ENCODE assay signal across 9 cellular contexts in the genomic region with DNA sequence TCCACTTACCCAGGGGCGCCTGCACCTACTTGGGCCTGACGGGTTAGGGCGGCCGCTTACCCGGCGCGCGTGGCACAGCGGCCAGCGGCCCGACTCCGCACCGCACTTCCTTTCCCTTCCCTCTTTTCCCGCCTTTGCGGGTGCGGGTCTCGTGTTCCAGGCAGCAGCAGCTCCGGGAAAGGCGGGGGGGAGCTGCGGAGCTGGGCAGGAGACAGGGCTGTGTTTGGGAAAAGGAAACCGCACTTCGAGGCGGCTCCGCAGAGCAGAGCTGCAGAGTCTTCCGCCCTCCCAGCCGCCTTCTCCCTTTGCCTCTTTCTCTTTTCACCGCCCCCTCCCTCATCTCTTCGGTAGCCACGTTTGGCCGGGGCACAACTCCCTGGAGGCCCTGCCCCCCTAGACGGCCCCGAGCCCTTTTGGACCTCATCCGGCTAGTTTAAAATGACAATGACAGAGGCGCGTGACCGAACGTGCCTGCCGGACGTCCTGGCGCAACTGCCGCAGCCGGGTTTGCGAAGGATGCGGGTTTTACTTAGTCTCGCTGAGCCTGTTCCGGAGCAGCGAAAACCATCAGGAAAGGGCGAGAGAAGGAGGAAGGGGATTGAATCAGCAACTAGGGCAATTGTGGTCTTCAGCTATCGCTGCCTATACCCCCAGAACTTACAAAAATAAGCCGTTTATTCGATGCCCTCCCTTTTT. TPM values are rescaled to one million over a fixed set of nuclear protein-coding genes. Genes with fewer than 3 reads are reported as not detected.
DNase-seq lines count a peak whose midpoint lies in the region; ATAC-seq and TF ChIP-seq lines count a peak whose summit lies in the region.
"Had no signal": no experiment of that assay in that cellular context is flagged by ENCODE, and none has a peak within 500 bp of the region (broad histone marks: within the 10 kb centered on the region; RNA-seq: fewer than 3 reads in every experiment).

No MANE protein-coding gene starts in this region.

- POLR2A ChIA-PET in activated CD4-positive, alpha-beta T cell treated with anti-CD3 and anti-CD28 coated beads, Interleukin-2, amount 10 ng/mL, durations not matched to agents 7 days and 5 days (lab: Charles Lee), result no interaction called here
- POLR2A ChIA-PET in activated CD8-positive, alpha-beta T cell treated with anti-CD3 and anti-CD28 coated beads for 36 hours (lab: Charles Lee), result interaction anchor here (0.7 kb wide), 1 partner anchor 185 kb away, joined by 3 read pairs; no protein-coding TSS in a partner anchor

- H3K4me1 ChIP-seq in iPS-20b (ENCODE audit: insufficient read depth, low read length), result peaks cover 8% of the 10 kb centered on the region; the same call in 1 of the 2 replicates

- CTCF ChIA-PET in activated CD4-positive, alpha-beta T cell treated with anti-CD3 and anti-CD28 coated beads, Interleukin-2, amount 10 ng/mL, durations not matched to agents 7 days and 5 days (lab: Charles Lee), result no interaction called here
- CTCF ChIA-PET in activated CD8-positive, alpha-beta T cell treated with anti-CD3 and anti-CD28 coated beads for 36 hours (lab: Charles Lee), result interaction anchor here (0.6 to 1.7 kb wide), 5 partner anchors 10 to 405 kb away, joined by 3 to 4 read pairs (median 3); no protein-coding TSS in a partner anchor

- H3K4me1 Mint-ChIP-seq in activated CD4-positive, alpha-beta T cell treated with anti-CD3 and anti-CD28 coated beads, Interleukin-2, amount 10 ng/mL, durations not matched to agents 7 days and 5 days, result peaks cover 25% of the 10 kb centered on the region
- H3K4me1 Mint-ChIP-seq in activated CD8-positive, alpha-beta T cell treated with anti-CD3 and anti-CD28 coated beads for 36 hours (ENCODE audit: low read depth), result peaks cover 29% of the 10 kb centered on the region
- H3K4me1 Mint-ChIP-seq in stimulated activated effector memory CD8-positive, alpha-beta T cell treated with anti-CD3 and anti-CD28 coated beads, Interleukin-12 subunit alpha, Interleukin-12 subunit beta, amount 100 ng/mL, for 72 hours, result peaks cover 38% of the 10 kb centered on the region

- H3K27ac ChIP-seq in iPS-20b (ENCODE audit: low read length), result no peak overlapping the region

- H3K36me3 Mint-ChIP-seq in activated CD4-positive, alpha-beta T cell treated with anti-CD3 and anti-CD28 coated beads, Interleukin-2, amount 10 ng/mL, durations not matched to agents 7 days and 5 days (ENCODE audit: low read depth), result no peaks in the 10 kb centered on the region
- H3K36me3 Mint-ChIP-seq in activated CD8-positive, alpha-beta T cell treated with anti-CD3 and anti-CD28 coated beads for 36 hours (ENCODE audit: low read depth), result no peaks in the 10 kb centered on the region
- no peaks in the 10 kb centered on the region for H3K36me3 Mint-ChIP-seq in stimulated activated effector memory CD8-positive, alpha-beta T cell treated with anti-CD3 and anti-CD28 coated beads, Interleukin-12 subunit alpha, Interleukin-12 subunit beta, amount 100 ng/mL, for 72 hours

- peaks cover 3% of the 10 kb centered on the region; the same call in 1 of the 2 replicates for H3K9me3 ChIP-seq in iPS-20b (ENCODE audit: insufficient read depth, low read depth, low read length)

- ATAC-seq in activated CD8-positive, alpha-beta T cell treated with anti-CD3 and anti-CD28 coated beads for 36 hours, result peak; percentile 28
- ATAC-seq in stimulated activated effector memory CD8-positive, alpha-beta T cell treated with anti-CD3 and anti-CD28 coated beads, Interleukin-12 subunit alpha, Interleukin-12 subunit beta, amount 100 ng/mL, for 72 hours, result no peak

- peaks cover 93% of the 10 kb centered on the region for H3K27me3 Mint-ChIP-seq in activated CD4-positive, alpha-beta T cell treated with anti-CD3 and anti-CD28 coated beads, Interleukin-2, amount 10 ng/mL, durations not matched to agents 7 days and 5 days
- H3K27me3 Mint-ChIP-seq in activated CD8-positive, alpha-beta T cell treated with anti-CD3 and anti-CD28 coated beads for 36 hours, result peaks cover 89% of the 10 kb centered on the region

- peak overlapping the region; percentile 62 for H3K4me3 Mint-ChIP-seq in activated CD4-positive, alpha-beta T cell treated with anti-CD3 and anti-CD28 coated beads, Interleukin-2, amount 10 ng/mL, durations not matched to agents 7 days and 5 days
- peak overlapping the region; percentile 36 for H3K4me3 Mint-ChIP-seq in activated CD8-positive, alpha-beta T cell treated with anti-CD3 and anti-CD28 coated beads for 36 hours
- H3K4me3 Mint-ChIP-seq in stimulated activated effector memory CD8-positive, alpha-beta T cell treated with anti-CD3 and anti-CD28 coated beads, Interleukin-12 subunit alpha, Interleukin-12 subunit beta, amount 100 ng/mL, for 72 hours, result peak overlapping the region; percentile 58

- intact Hi-C loops in activated CD8-positive, alpha-beta T cell treated with anti-CD3 and anti-CD28 coated beads for 36 hours (cut with micrococcal nuclease), result no loop called here

- H3K27ac Mint-ChIP-seq in activated CD4-positive, alpha-beta T cell treated with anti-CD3 and anti-CD28 coated beads, Interleukin-2, amount 10 ng/mL, durations not matched to agents 7 days and 5 days, result no peak overlapping the region
- H3K27ac Mint-ChIP-seq in activated CD8-positive, alpha-beta T cell treated with anti-CD3 and anti-CD28 coated beads for 36 hours, result no peak overlapping the region
- H3K27ac Mint-ChIP-seq in stimulated activated effector memory CD8-positive, alpha-beta T cell treated with anti-CD3 and anti-CD28 coated beads, Interleukin-12 subunit alpha, Interleukin-12 subunit beta, amount 100 ng/mL, for 72 hours, result no peak overlapping the region

- H3K36me3 ChIP-seq in iPS-20b (ENCODE audit: insufficient read depth, low read depth, low read length), result no peaks in the 10 kb centered on the region

- peaks cover 100% of the 10 kb centered on the region for H3K27me3 ChIP-seq in iPS-20b (ENCODE audit: insufficient read depth, low read length)

- peak overlapping the region; percentile 17 for H3K4me3 ChIP-seq in iPS-20b (ENCODE audit: low read length)

- TF ChIP-seq CTCF in activated CD8-positive, alpha-beta T cell treated with anti-CD3 and anti-CD28 coated beads for 36 hours (IDR thresholded peaks at IDR 0.05), result no peak

- no peak overlapping the region for H3K9ac ChIP-seq in iPS-20b (ENCODE audit: low read depth, low read length)

- no peaks in the 10 kb centered on the region for H3K9me3 Mint-ChIP-seq in activated CD4-positive, alpha-beta T cell treated with anti-CD3 and anti-CD28 coated beads, Interleukin-2, amount 10 ng/mL, durations not matched to agents 7 days and 5 days
- H3K9me3 Mint-ChIP-seq in activated CD8-positive, alpha-beta T cell treated with anti-CD3 and anti-CD28 coated beads for 36 hours, result no peaks in the 10 kb centered on the region
- no peaks in the 10 kb centered on the region for H3K9me3 Mint-ChIP-seq in stimulated activated effector memory CD8-positive, alpha-beta T cell treated with anti-CD3 and anti-CD28 coated beads, Interleukin-12 subunit alpha, Interleukin-12 subunit beta, amount 100 ng/mL, for 72 hours

- peak; percentile 23 for DNase-seq in activated CD4-positive, alpha-beta T cell treated with anti-CD3 and anti-CD28 coated beads, Interleukin-2, amount 10 ng/mL, durations not matched to agents 7 days and 5 days
- DNase-seq in activated CD4-positive, alpha-beta T cell treated with anti-CD3 and anti-CD28 coated beads for 4 hours, result no peak
- no peak for DNase-seq in activated CD8-positive, alpha-beta T cell treated with anti-CD3 and anti-CD28 coated beads for 36 hours
- no peak for DNase-seq in stimulated activated effector memory CD8-positive, alpha-beta T cell treated with anti-CD3 and anti-CD28 coated beads, Interleukin-12 subunit alpha, Interleukin-12 subunit beta, amount 100 ng/mL, for 72 hours (ENCODE audit: low spot score in 2 of 2)
- DNase-seq in activated gamma-delta T cell treated with Interleukin-2 at 50 U/mL for 16 hours, result no peak
- no peak for DNase-seq in NCI-H748 treated with DMSO at 0.1 percent for 48 hours (lab: John Stamatoyannopoulos, UW)
- no peak for DNase-seq in GDM1 (lab: John Stamatoyannopoulos, UW)
- DNase-seq: small intestine had no signal

RNA-seq across cellular contexts. Expression of a gene that starts 7.9 kb away (rescaled TPM):
- not detected for total RNA-seq in activated CD4-positive, alpha-beta T cell treated with anti-CD3 and anti-CD28 coated beads, Interleukin-2, amount 10 ng/mL, durations not matched to agents 7 days and 5 days
- not detected for total RNA-seq in activated CD8-positive, alpha-beta T cell treated with anti-CD3 and anti-CD28 coated beads for 36 hours
